ENCODE assay signal across 20 cellular contexts in genomic region chr1:185929759-185930158, GRCh38.
DNase-seq lines count a peak whose midpoint lies in the region; ATAC-seq and TF ChIP-seq lines count a peak whose summit lies in the region.
"Had no signal": no experiment of that assay in that cellular context is flagged by ENCODE, and none has a peak within 500 bp of the region (broad histone marks: within the 10 kb centered on the region; RNA-seq: fewer than 3 reads in every experiment).

No MANE protein-coding gene starts in this region.

- H3K27ac ChIP-seq in GM23248, result no peak overlapping the region
- H3K27ac ChIP-seq in lung (ENCODE audit: low read depth in 1 of 2, low read length in 1 of 2), result no peak overlapping the region
- H3K27ac ChIP-seq: RWPE1, skin epidermis had no signal

- no peak overlapping the region for H3K9ac ChIP-seq in GM23248

- no peak for TF ChIP-seq CTCF in choroid plexus epithelial cell (conservative IDR thresholded peaks at IDR 0.05; ENCODE audit: low read depth, low read length)
- no peak for TF ChIP-seq CTCF in lung (IDR thresholded peaks at IDR 0.05; ENCODE audit: control extremely low read depth, extremely low read depth)

- 10 to 28% methylated on average over 1 of the region's 1 CpG for WGBS in GM23248 (ENCODE audit: low coverage in 1 of 2, low lambda C conversion rate in 2 of 2, missing lambda C conversion rate in 2 of 2), 2 experiments
- 65 to 82% methylated on average over 1 of the region's 1 CpG for WGBS in lung, 2 donors

- H2AFZ ChIP-seq in GM23248, result 0 out of 2 replicates have a peak overlapping the region, but pooled peaks have one; percentile 17

- in situ Hi-C loops in GM23248 (cut with MboI), result no loop called here

- H4K20me1 ChIP-seq in GM23248 (ENCODE audit: insufficient read depth), result no peaks in the 10 kb centered on the region

- H3K27me3 ChIP-seq in GM23248 (replicated peaks; ENCODE audit: insufficient read depth) (no peaks in the 10 kb centered on the region), lung (ENCODE audit: control insufficient read depth, insufficient read depth) (no peaks in the 10 kb centered on the region)

- H3K4me2 ChIP-seq in GM23248 (ENCODE audit: unreplicated experiment), result no peak overlapping the region

- H3F3A ChIP-seq in GM23248 (ENCODE audit: insufficient read depth), result peaks cover 6% of the 10 kb centered on the region; the same call in 1 of the 2 replicates

- no peaks in the 10 kb centered on the region for H3K9me2 ChIP-seq in GM23248 (ENCODE audit: insufficient read depth)

- no peaks in the 10 kb centered on the region for H3K79me2 ChIP-seq in GM23248 (ENCODE audit: insufficient read depth)

- peaks cover 6% of the 10 kb centered on the region; the same call in 1 of the 2 replicates for H3K4me1 ChIP-seq in GM23248 (ENCODE audit: insufficient read depth)
- peaks cover 0 to 2% of the 10 kb centered on the region in 2 donors for H3K4me1 ChIP-seq in lung (ENCODE audit: control insufficient read depth in 2 of 2, insufficient read depth in 2 of 2, low read length in 2 of 2)

- peak; percentile 16 for DNase-seq in AG08395 (ENCODE audit: low spot score)
- peak; percentile 25 for DNase-seq in GM23248
- peak; percentile 45 for DNase-seq in choroid plexus epithelial cell (ENCODE audit: low read depth)
- no peak for DNase-seq in lung (ENCODE audit: low spot score)
- no peak for DNase-seq in midbrain (lab: John Stamatoyannopoulos, UW)
- no peak for DNase-seq in posterior vena cava (ENCODE audit: low spot score)
- DNase-seq: activated CD4-positive, alpha-beta T cell treated with anti-CD3 and anti-CD28 coated beads for 48 hours; CD4-positive, alpha-beta T cell; cerebellar nuclear complex; effector memory CD8-positive, alpha-beta T cell; hypothalamus; kidney; MG63; NCI-H146; stimulated activated CD4-positive, alpha-beta T cell treated with anti-CD3 and anti-CD28 coated beads, Interleukin-4, amount 100 ng/mL, for 1 hour had no signal

- intact Hi-C loops in posterior vena cava (cut with DNase I), result no loop called here

- H3K9me3 ChIP-seq in GM23248 (ENCODE audit: low read depth) (no peaks in the 10 kb centered on the region), lung (ENCODE audit: control insufficient read depth in 2 of 2, insufficient read depth in 1 of 2, low read length in 1 of 2) (no peaks in the 10 kb centered on the region)
- H3K9me3 ChIP-seq: MG63 had no signal

- peak; percentile 51 for ATAC-seq in lung (ENCODE audit: insufficient read depth, low FRiP score)
- no peak for ATAC-seq in GM21360 (IDR thresholded peaks at IDR 0.05; ENCODE audit: unreplicated experiment)
- ATAC-seq in HG02678 (IDR thresholded peaks at IDR 0.05; ENCODE audit: unreplicated experiment), result no peak
- ATAC-seq: effector memory CD8-positive, alpha-beta T cell; natural killer cell treated with Interleukin-12 subunit alpha and Interleukin-12 subunit beta and Interleukin-15 and Interleukin-18, amount 100 ng/mL, for 72 hours had no signal

- H3K36me3 ChIP-seq in GM23248 (ENCODE audit: low read depth) (no peaks in the 10 kb centered on the region), lung (ENCODE audit: control insufficient read depth in 2 of 2, insufficient read depth in 2 of 2, low read length in 2 of 2) (peaks cover 0 to 1% of the 10 kb centered on the region in 2 donors)
- H3K36me3 ChIP-seq: MG63 had no signal

- H3K4me3 ChIP-seq in GM23248 (no peak overlapping the region), choroid plexus epithelial cell (ENCODE audit: low read depth, low read length) (no peak overlapping the region), lung (no peak overlapping the region)
- H3K4me3 ChIP-seq: MG63, skin epidermis had no signal

Comparison
In these comparisons a context has a peak if more than half of its experiments do, and no peak if none do; other contexts are left out.
1. DNase-seq: peak in AG08395 (single experiment), GM23248 (single experiment) and choroid plexus epithelial cell (single experiment); none in lung (single experiment), midbrain (single experiment) and posterior vena cava (single experiment).